1 cellular context compared by ENCODE assay signal in the genomic region with DNA sequence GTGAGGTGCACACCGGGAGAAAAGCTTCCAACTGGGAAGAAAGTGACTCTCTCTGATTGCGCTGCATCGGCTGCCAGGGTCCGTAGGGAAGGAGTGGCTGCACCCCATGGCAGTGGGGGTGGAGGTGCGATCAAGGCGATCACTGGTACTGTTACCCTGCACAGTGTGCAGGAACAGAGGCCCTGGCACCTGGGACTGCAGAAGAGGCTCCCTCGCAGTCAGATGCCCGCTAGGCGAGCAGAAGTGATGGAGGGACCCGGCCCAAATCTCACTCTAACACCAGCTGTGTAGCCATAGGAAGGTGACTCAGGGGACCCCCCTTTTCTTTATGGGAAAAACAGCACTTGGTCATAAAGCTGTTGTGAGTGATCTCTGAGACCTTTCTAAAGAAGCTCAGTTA.
TF ChIP-seq lines count a peak whose summit lies in the region.

No MANE protein-coding gene starts in this region.

TF ChIP-seq in H1, 55 proteins besides CTCF, POLR2A, EP300 and RAD21 (continued from another document):
- TF ChIP-seq PHF8 (conservative IDR thresholded peaks at IDR 0.05; ENCODE audit: low read depth, low read length) (no peak), JUND (IDR thresholded peaks at IDR 0.05; ENCODE audit: low read length) (no peak), TAF7 (optimal IDR thresholded peaks at IDR 0.05; ENCODE audit: borderline replicate concordance, low read depth, low read length) (no peak), CHD2 (IDR thresholded peaks at IDR 0.05; ENCODE audit: low read length) (no peak), RFX5 (IDR thresholded peaks at IDR 0.05; ENCODE audit: borderline replicate concordance, low read depth, low read length) (no peak), SP4 (IDR thresholded peaks at IDR 0.05; ENCODE audit: low read length) (no peak), TEAD4 (IDR thresholded peaks at IDR 0.05; ENCODE audit: low read depth, low read length) (no peak), SP2 (IDR thresholded peaks at IDR 0.05; ENCODE audit: low read length) (no peak), USF2 (IDR thresholded peaks at IDR 0.05; ENCODE audit: low read length) (no peak), NANOG (IDR thresholded peaks at IDR 0.05; ENCODE audit: insufficient read depth, low read depth, low read length, poor library complexity, severe bottlenecking) (no peak), SIX5 (IDR thresholded peaks at IDR 0.05; ENCODE audit: low read depth, low read length) (no peak), YY1 (IDR thresholded peaks at IDR 0.05; ENCODE audit: low read depth, low read length) (no peak)
